ENCODE assay signal across 12 cellular contexts in the genomic region with DNA sequence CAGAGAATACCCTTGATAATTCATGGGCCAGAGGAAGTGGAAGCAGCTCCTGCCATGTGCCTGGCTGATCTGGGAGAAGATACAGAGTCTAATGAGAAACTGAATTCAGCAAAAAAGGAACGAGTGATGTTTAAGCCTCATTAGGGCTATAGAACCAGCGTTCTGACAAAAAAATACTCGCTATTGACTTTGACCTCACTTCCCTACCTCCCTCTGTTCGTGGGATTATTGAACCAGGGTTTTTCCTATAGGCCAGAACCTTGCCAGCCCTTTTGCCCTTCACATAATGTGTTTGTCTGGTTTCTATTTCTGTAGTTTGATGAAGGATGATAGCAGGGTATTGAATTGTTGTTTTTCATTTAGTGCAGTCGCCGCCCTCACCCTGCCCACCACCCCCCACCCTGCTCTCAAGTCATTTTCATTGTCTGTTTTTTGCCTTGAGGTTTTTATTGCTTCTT. TPM values are rescaled to one million over a fixed set of nuclear protein-coding genes. Genes with fewer than 3 reads are reported as not detected.
A peak's percentile ranks its signal among the peaks of the same experiment; 100 is the strongest.
DNase-seq lines count a peak whose midpoint lies in the region.
"Had no signal": no experiment of that assay in that cellular context is flagged by ENCODE, and none has a peak within 500 bp of the region (broad histone marks: within the 10 kb centered on the region; RNA-seq: fewer than 3 reads in every experiment).

No MANE protein-coding gene starts in this region.

- H3K79me2 ChIP-seq in trophoblast cell (ENCODE audit: control insufficient read depth, insufficient read depth, low read length, poor library complexity): no peaks in the 10 kb centered on the region

- POLR2A ChIA-PET in activated CD4-positive, alpha-beta T cell treated with anti-CD3 and anti-CD28 coated beads, Interleukin-2, amount 10 ng/mL, durations not matched to agents 7 days and 5 days (lab: Charles Lee): no interaction called here

- H3K4me1 Mint-ChIP-seq in activated CD4-positive, alpha-beta T cell treated with anti-CD3 and anti-CD28 coated beads, Interleukin-2, amount 10 ng/mL, durations not matched to agents 7 days and 5 days: no peaks in the 10 kb centered on the region
- H3K4me1 Mint-ChIP-seq in T-helper 2 cell treated with Interferon-gamma antibody and Interleukin-4, amounts not matched to agents 5 μg/mL and 100 μg/mL, for 36 hours (ENCODE audit: low read depth): peaks cover 2% of the 10 kb centered on the region

- no peak overlapping the region for H4K8ac ChIP-seq in trophoblast cell (ENCODE audit: low read depth, low read length)

- H2BK120ac ChIP-seq in trophoblast cell (ENCODE audit: insufficient read depth, low read length, poor library complexity): no peak overlapping the region

- no peaks in the 10 kb centered on the region for H3K9me3 ChIP-seq in trophoblast cell (ENCODE audit: insufficient read depth, low read depth, low read length)
- H3K9me3 ChIP-seq: BLaER1, lower lobe of right lung had no signal

- no peak overlapping the region for H3K4ac ChIP-seq in trophoblast cell (ENCODE audit: low read depth, low read length)

- DNase-seq in NCI-H1105 treated with DMSO at 0.1 percent for 48 hours (lab: John Stamatoyannopoulos, UW): peak; percentile 54
- DNase-seq in NCI-H526 (lab: John Stamatoyannopoulos, UW): peak; percentile 63
- DNase-seq in fibroblast of peridontal ligament (ENCODE audit: extremely low read depth): peak; percentile 8
- DNase-seq in trophoblast cell: no peak
- DNase-seq in activated CD4-positive, alpha-beta T cell treated with anti-CD3 and anti-CD28 coated beads, Interleukin-2, amount 10 ng/mL, durations not matched to agents 7 days and 5 days: no peak
- DNase-seq in cortex of kidney (lab: John Stamatoyannopoulos, UW): no peak
- DNase-seq in T-helper 2 cell treated with Interferon-gamma antibody and Interleukin-4, amounts not matched to agents 5 μg/mL and 100 μg/mL, for 36 hours (ENCODE audit: low spot score): no peak
- DNase-seq: activated naive CD4-positive, alpha-beta T cell treated with anti-CD3 and anti-CD28 coated beads, Interleukin-2, amount 50 U/mL, for 16 hours; lower lobe of right lung; nephron progenitor cell; stimulated activated naive CD4-positive, alpha-beta T cell had no signal

- H3K79me1 ChIP-seq in trophoblast cell (ENCODE audit: low read length): peaks cover 3% of the 10 kb centered on the region

- WGBS in trophoblast cell (ENCODE audit: extremely low coverage, insufficient coverage, insufficient read length): no CpG with 5 or more reads among the region's 6 CpGs

- H3K18ac ChIP-seq in trophoblast cell (ENCODE audit: low read length): no peak overlapping the region

- H4K91ac ChIP-seq in trophoblast cell (ENCODE audit: low read depth, low read length): no peak overlapping the region

- H4K12ac ChIP-seq in trophoblast cell (ENCODE audit: low read depth, low read length): no peak overlapping the region

- CTCF ChIA-PET in activated CD4-positive, alpha-beta T cell treated with anti-CD3 and anti-CD28 coated beads, Interleukin-2, amount 10 ng/mL, durations not matched to agents 7 days and 5 days (lab: Charles Lee): no interaction called here

- H2BK5ac ChIP-seq in trophoblast cell (ENCODE audit: low read depth, low read length, poor library complexity): no peak overlapping the region

- no peak overlapping the region for H3K27ac Mint-ChIP-seq in activated CD4-positive, alpha-beta T cell treated with anti-CD3 and anti-CD28 coated beads, Interleukin-2, amount 10 ng/mL, durations not matched to agents 7 days and 5 days
- H3K27ac Mint-ChIP-seq in T-helper 2 cell treated with Interferon-gamma antibody and Interleukin-4, amounts not matched to agents 5 μg/mL and 100 μg/mL, for 36 hours: no peak overlapping the region
- H3K27ac Mint-ChIP-seq: nephron progenitor cell had no signal

- no peak overlapping the region for H2AFZ ChIP-seq in trophoblast cell (ENCODE audit: insufficient read depth, low read length, poor library complexity)

- H3K4me3 ChIP-seq in trophoblast cell (ENCODE audit: low read depth, low read length): no peak overlapping the region
- H3K4me3 ChIP-seq: BLaER1, lower lobe of right lung had no signal

- no peak overlapping the region for H3K9ac ChIP-seq in trophoblast cell (ENCODE audit: low read length)
- H3K9ac ChIP-seq: BLaER1 had no signal

- H3K36me3 Mint-ChIP-seq in activated CD4-positive, alpha-beta T cell treated with anti-CD3 and anti-CD28 coated beads, Interleukin-2, amount 10 ng/mL, durations not matched to agents 7 days and 5 days (ENCODE audit: low read depth): no peaks in the 10 kb centered on the region
- H3K36me3 Mint-ChIP-seq in T-helper 2 cell treated with Interferon-gamma antibody and Interleukin-4, amounts not matched to agents 5 μg/mL and 100 μg/mL, for 36 hours (ENCODE audit: low read depth): no peaks in the 10 kb centered on the region

- no peaks in the 10 kb centered on the region for H3K36me3 ChIP-seq in trophoblast cell (ENCODE audit: control insufficient read depth in 1 of 2, insufficient read depth in 2 of 2, low read length in 2 of 2)
- H3K36me3 ChIP-seq: BLaER1, lower lobe of right lung had no signal

- H2AK5ac ChIP-seq in trophoblast cell (ENCODE audit: low read length): no peak overlapping the region

- no peaks in the 10 kb centered on the region for H3K27me3 ChIP-seq in trophoblast cell (ENCODE audit: insufficient read depth, low read length)
- H3K27me3 ChIP-seq: BLaER1 had no signal

- peak overlapping the region; percentile 43 for H3K27ac ChIP-seq in trophoblast cell (ENCODE audit: low read depth, low read length)
- H3K27ac ChIP-seq: BLaER1, lower lobe of right lung had no signal

- H3K14ac ChIP-seq in trophoblast cell (ENCODE audit: low read length): no peak overlapping the region

- peaks cover 21% of the 10 kb centered on the region for H3K27me3 Mint-ChIP-seq in activated CD4-positive, alpha-beta T cell treated with anti-CD3 and anti-CD28 coated beads, Interleukin-2, amount 10 ng/mL, durations not matched to agents 7 days and 5 days
- H3K27me3 Mint-ChIP-seq in T-helper 2 cell treated with Interferon-gamma antibody and Interleukin-4, amounts not matched to agents 5 μg/mL and 100 μg/mL, for 36 hours (ENCODE audit: low read depth): peaks cover 32% of the 10 kb centered on the region

- H3K4me2 ChIP-seq in trophoblast cell (ENCODE audit: low read length): peak overlapping the region; percentile 42
- H3K4me2 ChIP-seq: BLaER1 had no signal

- H2BK12ac ChIP-seq in trophoblast cell (ENCODE audit: low read length): no peak overlapping the region

- H3K4me3 Mint-ChIP-seq in activated CD4-positive, alpha-beta T cell treated with anti-CD3 and anti-CD28 coated beads, Interleukin-2, amount 10 ng/mL, durations not matched to agents 7 days and 5 days: no peak overlapping the region
- no peak overlapping the region for H3K4me3 Mint-ChIP-seq in T-helper 2 cell treated with Interferon-gamma antibody and Interleukin-4, amounts not matched to agents 5 μg/mL and 100 μg/mL, for 36 hours

- H3K4me1 ChIP-seq in trophoblast cell (ENCODE audit: control insufficient read depth in 1 of 2, insufficient read depth in 2 of 2, low read length in 2 of 2): peaks cover 13 to 15% of the 10 kb centered on the region in 2 experiments
- H3K4me1 ChIP-seq: BLaER1, lower lobe of right lung had no signal

- no peak overlapping the region for H3K23ac ChIP-seq in trophoblast cell (ENCODE audit: low read length)

- H3K9me3 Mint-ChIP-seq in activated CD4-positive, alpha-beta T cell treated with anti-CD3 and anti-CD28 coated beads, Interleukin-2, amount 10 ng/mL, durations not matched to agents 7 days and 5 days: no peaks in the 10 kb centered on the region
- H3K9me3 Mint-ChIP-seq in T-helper 2 cell treated with Interferon-gamma antibody and Interleukin-4, amounts not matched to agents 5 μg/mL and 100 μg/mL, for 36 hours: no peaks in the 10 kb centered on the region
- H3K9me3 Mint-ChIP-seq: nephron progenitor cell had no signal

RNA-seq across cellular contexts. Expression of a gene that starts 7.6 kb away (rescaled TPM):
- 91.2 and 98.7 TPM in 2 replicates for polyA plus RNA-seq in trophoblast cell (2013)
- under 1 TPM; 0.77 to 0.99 TPM for total RNA-seq in activated CD4-positive, alpha-beta T cell treated with anti-CD3 and anti-CD28 coated beads, Interleukin-2, amount 10 ng/mL, durations not matched to agents 7 days and 5 days

Comparison
In these comparisons a context has a peak if more than half of its experiments do, and no peak if none do; other contexts are left out.
1. DNase-seq: peak in NCI-H1105 treated with DMSO at 0.1 percent for 48 hours (single experiment), NCI-H526 (2 of 2) and fibroblast of peridontal ligament (single experiment); none in trophoblast cell (0 of 2), activated CD4-positive, alpha-beta T cell treated with anti-CD3 and anti-CD28 coated beads, Interleukin-2, amount 10 ng/mL, durations not matched to agents 7 days and 5 days (single experiment), cortex of kidney (single experiment) and T-helper 2 cell treated with Interferon-gamma antibody and Interleukin-4, amounts not matched to agents 5 μg/mL and 100 μg/mL, for 36 hours (single experiment).